10 cellular contexts compared by ENCODE assay signal in the genomic region with DNA sequence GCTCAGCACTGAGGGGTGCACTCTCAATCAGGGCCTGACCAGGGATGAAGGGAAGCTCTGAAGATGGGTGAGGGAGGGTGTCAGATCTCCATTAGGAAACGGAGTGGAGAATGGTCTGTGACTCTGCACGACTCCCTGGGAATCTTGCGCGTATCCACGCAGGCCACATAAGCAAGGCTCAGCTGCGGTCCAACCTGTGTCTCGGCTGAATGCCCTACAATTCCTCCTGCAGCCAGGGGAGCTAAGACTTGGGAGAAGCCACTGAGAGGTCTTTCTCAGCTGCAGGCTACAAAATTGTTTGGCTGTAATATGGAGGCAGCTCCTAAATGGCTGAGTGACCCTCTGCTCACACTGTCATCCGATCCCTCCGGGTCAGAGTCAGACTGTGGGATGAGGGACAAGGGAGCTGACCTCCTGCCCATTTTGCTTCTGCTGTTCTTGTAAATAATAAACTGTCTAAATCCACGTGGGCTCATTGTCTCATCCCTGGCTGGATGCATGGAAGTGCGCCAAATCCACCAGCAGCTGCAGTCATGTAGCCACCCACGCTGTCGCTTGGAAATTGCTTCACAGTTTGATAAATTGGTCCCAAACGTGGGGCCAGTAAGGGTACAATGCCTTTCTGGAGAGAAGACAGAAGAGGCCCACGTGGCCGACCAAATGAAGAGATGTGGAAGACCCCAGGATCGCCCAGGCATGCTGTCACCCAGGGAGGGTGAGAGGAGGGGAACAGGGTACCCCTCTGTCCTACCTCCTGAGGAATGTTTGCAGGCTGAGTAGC. TPM values are rescaled to one million over a fixed set of nuclear protein-coding genes. Genes with fewer than 3 reads are reported as not detected.
DNase-seq lines count a peak whose midpoint lies in the region; ATAC-seq, FAIRE-seq and TF ChIP-seq lines count a peak whose summit lies in the region.
"Had no signal": no experiment of that assay in that cellular context is flagged by ENCODE, and none has a peak within 500 bp of the region (broad histone marks: within the 10 kb centered on the region; RNA-seq: fewer than 3 reads in every experiment).

No MANE protein-coding gene starts in this region.

- no peak overlapping the region for H3K27ac Mint-ChIP-seq in HFFc6

- H3K4me3 ChIP-seq in HEK293 (ENCODE audit: low read depth, low read length) (no peak overlapping the region), coronary artery (no peak overlapping the region)
- H3K4me3 ChIP-seq: breast epithelium had no signal

- TF ChIP-seq POLR2A in erythroblast (IDR thresholded peaks at IDR 0.05; ENCODE audit: low read length), result no peak

- no peaks in the 10 kb centered on the region; the same call in 1 of the 2 replicates for H3K4me1 ChIP-seq in HEK293 (ENCODE audit: control insufficient read depth, insufficient read depth, low read length)

- H3K36me3 ChIP-seq in HEK293 (ENCODE audit: control insufficient read depth in 2 of 2, insufficient read depth in 1 of 2, low read length in 2 of 2), result no peaks in the 10 kb centered on the region
- H3K36me3 ChIP-seq: breast epithelium had no signal

- TF ChIP-seq CTCF in HEK293 (tag by site-specific recombination; IDR thresholded peaks at IDR 0.05) (no peak), coronary artery (IDR thresholded peaks at IDR 0.05) (no peak), HFFc6 (IDR thresholded peaks at IDR 0.05) (no peak), D721Med (IDR thresholded peaks at IDR 0.05; ENCODE audit: insufficient read depth, missing control alignments) (no peak)

- peaks cover 62% of the 10 kb centered on the region for H3K27me3 Mint-ChIP-seq in HFFc6 (ENCODE audit: insufficient read depth)

- H3K4me1 Mint-ChIP-seq in HFFc6 (ENCODE audit: low read depth), result peaks cover 44% of the 10 kb centered on the region

- H3K27ac ChIP-seq in HEK293 (ENCODE audit: extremely low read depth, low read depth, low read length) (no peak overlapping the region), coronary artery (no peak overlapping the region)
- H3K27ac ChIP-seq: breast epithelium had no signal

- DNase-seq in AG08396 (ENCODE audit: low spot score), result peak; percentile 54
- DNase-seq in coronary artery (ENCODE audit: low spot score), result peak; percentile 62
- peak; percentile 87 for DNase-seq in mesenteric fat pad (ENCODE audit: low spot score)
- no peak for DNase-seq in erythroblast (lab: John Stamatoyannopoulos, UW)
- no peak for DNase-seq in HFFc6
- no peak for DNase-seq in D721Med (ENCODE audit: insufficient read length, low spot score)

- no peak overlapping the region for H3K4me3 Mint-ChIP-seq in HFFc6

- H3K9me3 Mint-ChIP-seq in HFFc6, result no peaks in the 10 kb centered on the region

- no peak for ATAC-seq in GM21717 (IDR thresholded peaks at IDR 0.05; ENCODE audit: unreplicated experiment)

- FAIRE-seq in D721Med (lab: Jason Lieb, UNC), result no peak

- CTCF ChIA-PET in HEK293 (lab: Yijun Ruan, JAX), result interaction anchor here (0.6 to 1.6 kb wide), 5 partner anchors 39 to 1135 kb away, joined by 3 to 4 read pairs (median 4); no protein-coding TSS in a partner anchor

- H3K9me3 ChIP-seq in HEK293 (ENCODE audit: control insufficient read depth, insufficient read depth, low read depth, low read length), result no peaks in the 10 kb centered on the region
- H3K9me3 ChIP-seq: breast epithelium had no signal

- H3K36me3 Mint-ChIP-seq in HFFc6 (ENCODE audit: low read depth), result no peaks in the 10 kb centered on the region

- POLR2A ChIA-PET in HEK293 (lab: Yijun Ruan, JAX), result no interaction called here

TF ChIP-seq in HEK293, 187 proteins besides CTCF, POLR2A, EP300 and RAD21:
- TF ChIP-seq ZFHX2 (tag by site-specific recombination; conservative IDR thresholded peaks at IDR 0.05), result peak; percentile 80
- TF ChIP-seq KLF9 (tag by site-specific recombination; IDR thresholded peaks at IDR 0.05; ENCODE audit: low read depth), result no peak
- TF ChIP-seq ZNF214 (tag by site-specific recombination; IDR thresholded peaks at IDR 0.05; ENCODE audit: borderline replicate concordance), result no peak
- no peak for TF ChIP-seq ZNF19 (tag by site-specific recombination; IDR thresholded peaks at IDR 0.05; ENCODE audit: low read depth)
- peak; percentile 43 for TF ChIP-seq EGR2 (tag by site-specific recombination; IDR thresholded peaks at IDR 0.05; ENCODE audit: low read depth)
- TF ChIP-seq ZNF423 (tag by site-specific recombination; IDR thresholded peaks at IDR 0.05), result no peak
- no peak for TF ChIP-seq OSR2 (tag by site-specific recombination; IDR thresholded peaks at IDR 0.05)
- no peak for TF ChIP-seq HOXA7 (CRISPR knock-in tag; IDR thresholded peaks at IDR 0.05; ENCODE audit: borderline replicate concordance)
- TF ChIP-seq ZNF548 (tag by site-specific recombination; IDR thresholded peaks at IDR 0.05), result no peak

RNA-seq across cellular contexts. Expression of gene ALS2CL, which starts 30.5 kb away (rescaled TPM):
- total RNA-seq in mesenteric fat pad, result 8.4 TPM
- 1 to 10 TPM; 1.7 to 3.9 (median 2.4) TPM for total RNA-seq in HFFc6 (2021; fragmentation: NEBNext Ultra II Directional; extraction: Animal tissue kit (Norgen Biotek cat#: 25700))

RNA-seq across cellular contexts. Expression of gene TMIE, which starts 38.2 kb away (rescaled TPM):
- total RNA-seq in mesenteric fat pad, result 0.19 TPM
- total RNA-seq in HFFc6 (2021; fragmentation: NEBNext Ultra II Directional; extraction: Animal tissue kit (Norgen Biotek cat#: 25700)), result not detected
- total RNA-seq: breast epithelium had no signal

RNA-seq across cellular contexts. Expression of gene FAM240A, which starts 50.6 kb away (rescaled TPM):
- not detected for total RNA-seq in mesenteric fat pad
- not detected for total RNA-seq in HFFc6 (2021; fragmentation: NEBNext Ultra II Directional; extraction: Animal tissue kit (Norgen Biotek cat#: 25700))
- total RNA-seq: breast epithelium, NCI-H460 had no signal

RNA-seq across cellular contexts. Expression of gene PRSS50, which starts 54.7 kb away (rescaled TPM):
- total RNA-seq in mesenteric fat pad, result not detected
- total RNA-seq in HFFc6 (2021; fragmentation: NEBNext Ultra II Directional; extraction: Animal tissue kit (Norgen Biotek cat#: 25700)), result not detected
- total RNA-seq: NCI-H460 had no signal

Comparison
In these comparisons a context has a peak if more than half of its experiments do, and no peak if none do; other contexts are left out.
1. DNase-seq: peak in AG08396 (single experiment), coronary artery (single experiment) and mesenteric fat pad (single experiment); none in erythroblast (0 of 2), HFFc6 (single experiment) and D721Med (single experiment).